Comparison of ENCODE assay signal across 1 cellular context in genomic region chr1:223838125-223838854, GRCh38.
TF ChIP-seq lines count a peak whose summit lies in the region.

No MANE protein-coding gene starts in this region.

TF ChIP-seq in H1, 55 proteins besides CTCF, POLR2A, EP300 and RAD21:
- TF ChIP-seq USF2 (IDR thresholded peaks at IDR 0.05; ENCODE audit: low read length) (no peak), CEBPB (IDR thresholded peaks at IDR 0.05; ENCODE audit: low read depth, low read length) (no peak), KDM4A (IDR thresholded peaks at IDR 0.05; ENCODE audit: low read depth, low read length, severe bottlenecking) (no peak), EGR1 (IDR thresholded peaks at IDR 0.05; ENCODE audit: borderline replicate concordance, low read depth, low read length) (no peak), ATF2 (IDR thresholded peaks at IDR 0.05; ENCODE audit: low read length) (no peak), SIX5 (IDR thresholded peaks at IDR 0.05; ENCODE audit: low read depth, low read length) (no peak), BACH1 (IDR thresholded peaks at IDR 0.05; ENCODE audit: low read length) (no peak), RFX5 (IDR thresholded peaks at IDR 0.05; ENCODE audit: borderline replicate concordance, low read depth, low read length) (no peak), SP2 (IDR thresholded peaks at IDR 0.05; ENCODE audit: low read length) (no peak), TBP (IDR thresholded peaks at IDR 0.05; ENCODE audit: low read depth, low read length) (no peak), POLR2AphosphoS5 (IDR thresholded peaks at IDR 0.05; ENCODE audit: low read depth, low read length) (no peak), SIRT6 (IDR thresholded peaks at IDR 0.05; ENCODE audit: low read length) (no peak), SP4 (IDR thresholded peaks at IDR 0.05; ENCODE audit: low read length) (no peak), SUZ12 (IDR thresholded peaks at IDR 0.05; ENCODE audit: low read length) (no peak), GTF2F1 (IDR thresholded peaks at IDR 0.05; ENCODE audit: borderline replicate concordance, low read depth, low read length) (no peak), ZNF274 (IDR thresholded peaks at IDR 0.05; ENCODE audit: borderline replicate concordance, extremely low read depth, low read length) (no peak), EZH2 (IDR thresholded peaks at IDR 0.05; ENCODE audit: low read depth, low read length, severe bottlenecking) (no peak)
